In genomic region chr1:205360166-205360565, GRCh38 we compare ENCODE assay signal across 1 cellular context.
TF ChIP-seq lines count a peak whose summit lies in the region.

No MANE protein-coding gene starts in this region.

TF ChIP-seq in SK-N-SH, 30 proteins besides CTCF, POLR2A, EP300 and RAD21 (continued from another document):
- TF ChIP-seq MEF2A (IDR thresholded peaks at IDR 0.05; ENCODE audit: borderline replicate concordance, low read depth) = no peak
- no peak for TF ChIP-seq POLR2AphosphoS5 (IDR thresholded peaks at IDR 0.05; ENCODE audit: low read depth, low read length)
- no peak for TF ChIP-seq REST (IDR thresholded peaks at IDR 0.05; ENCODE audit: low read depth, low read length)
- TF ChIP-seq GATA2 (CRISPR knock-in tag; IDR thresholded peaks at IDR 0.05) = no peak
- TF ChIP-seq EZH2phosphoT487 (IDR thresholded peaks at IDR 0.05; ENCODE audit: borderline replicate concordance, low read depth) = no peak
- TF ChIP-seq TEAD4 (IDR thresholded peaks at IDR 0.05; ENCODE audit: borderline replicate concordance, insufficient read depth) = no peak
- no peak for TF ChIP-seq MAX (IDR thresholded peaks at IDR 0.05; ENCODE audit: low read depth)
- no peak for TF ChIP-seq USF1 (IDR thresholded peaks at IDR 0.05; ENCODE audit: borderline replicate concordance, low read depth)
- no peak for TF ChIP-seq SIN3A (IDR thresholded peaks at IDR 0.05; ENCODE audit: borderline replicate concordance, low read depth, low read length)
